ENCODE assay signal across 13 cellular contexts in the genomic region with DNA sequence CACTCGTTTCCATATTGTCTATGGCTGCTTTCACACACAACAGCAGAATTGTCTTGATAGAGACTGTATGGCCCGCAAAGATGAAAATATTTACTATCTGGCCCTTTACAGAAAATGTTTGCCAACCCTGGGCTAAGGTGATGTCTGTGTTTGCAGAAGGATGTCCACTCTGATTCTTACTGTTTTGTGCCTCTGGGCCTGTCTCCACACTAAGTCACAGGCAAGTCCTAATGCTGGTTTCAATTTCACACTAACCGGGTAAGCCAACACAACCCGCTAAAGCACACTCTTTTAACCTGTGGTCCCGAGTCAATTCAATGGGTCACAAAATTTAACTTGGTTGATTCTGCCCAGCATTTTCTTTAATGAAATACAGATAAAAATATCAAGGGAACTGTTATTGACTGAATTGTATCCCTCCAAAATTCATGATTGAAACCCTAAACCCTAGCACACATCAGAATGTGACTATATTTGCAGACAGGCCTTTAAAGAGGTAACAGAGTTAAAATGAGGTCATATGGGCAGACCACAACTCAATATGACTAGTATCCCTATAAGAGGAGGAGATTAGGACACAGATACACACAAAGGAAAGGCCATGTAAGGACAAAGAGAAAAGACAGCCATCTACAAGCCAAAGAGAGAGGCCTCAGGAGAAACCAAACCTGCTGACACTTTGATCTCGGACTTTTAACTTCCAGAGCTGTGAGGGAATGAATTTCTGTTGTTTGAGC.
DNase-seq lines count a peak whose midpoint lies in the region; ATAC-seq and TF ChIP-seq lines count a peak whose summit lies in the region.
"Had no signal": no experiment of that assay in that cellular context is flagged by ENCODE, and none has a peak within 500 bp of the region (broad histone marks: within the 10 kb centered on the region; RNA-seq: fewer than 3 reads in every experiment).

No MANE protein-coding gene starts in this region.

- peaks cover 82% of the 10 kb centered on the region for H3K4me1 ChIP-seq in CD4-positive, CD25-positive, alpha-beta regulatory T cell (ENCODE audit: control insufficient read depth, insufficient read depth, low read length, poor library complexity, severe bottlenecking)
- H3K4me1 ChIP-seq in body of pancreas = no peaks in the 10 kb centered on the region

- no peaks in the 10 kb centered on the region for H3K27me3 ChIP-seq in CD4-positive, CD25-positive, alpha-beta regulatory T cell (ENCODE audit: control insufficient read depth, insufficient read depth, low read length)
- no peaks in the 10 kb centered on the region for H3K27me3 ChIP-seq in body of pancreas
- H3K27me3 ChIP-seq: BE2C had no signal

- peak overlapping the region; percentile 65 for H3K4me3 ChIP-seq in CD4-positive, CD25-positive, alpha-beta regulatory T cell (ENCODE audit: low read depth, low read length)
- no peak overlapping the region for H3K4me3 ChIP-seq in body of pancreas

- no peaks in the 10 kb centered on the region for H3K9me3 ChIP-seq in CD4-positive, CD25-positive, alpha-beta regulatory T cell (ENCODE audit: control insufficient read depth in 2 of 2, low read length in 2 of 2)
- H3K9me3 ChIP-seq in body of pancreas = no peaks in the 10 kb centered on the region
- H3K9me3 ChIP-seq: BE2C had no signal

- no peaks in the 10 kb centered on the region for H3K27me3 Mint-ChIP-seq in CD4-positive, CD25-positive, alpha-beta regulatory T cell
- H3K27me3 Mint-ChIP-seq in T-helper 1 cell treated with Interleukin-12 subunit alpha and Interleukin-12 subunit beta and Interleukin-4 antibody, amounts not matched to agents 30 μg/mL and 1 μg/mL, for 36 hours (ENCODE audit: low read depth) = no peaks in the 10 kb centered on the region
- peaks cover 9 to 21% (median 18%) of the 10 kb centered on the region in 3 donors for H3K27me3 Mint-ChIP-seq in immature natural killer cell (ENCODE audit: low read depth in 3 of 3)

- H3K36me3 ChIP-seq in CD4-positive, CD25-positive, alpha-beta regulatory T cell (ENCODE audit: control insufficient read depth, insufficient read depth, low read length) = peaks cover 5% of the 10 kb centered on the region
- H3K36me3 ChIP-seq in body of pancreas (replicated peaks in 1 of 2; ENCODE audit: insufficient read depth in 1 of 2, low read depth in 2 of 2) = no peaks in the 10 kb centered on the region

- H3K27ac Mint-ChIP-seq in CD4-positive, CD25-positive, alpha-beta regulatory T cell = peak overlapping the region; percentile 78 to 96 (median 87)
- H3K27ac Mint-ChIP-seq in T-helper 1 cell treated with Interleukin-12 subunit alpha and Interleukin-12 subunit beta and Interleukin-4 antibody, amounts not matched to agents 30 μg/mL and 1 μg/mL, for 36 hours = peak overlapping the region; percentile 72
- peak overlapping the region in 5 of 6 donors; percentile 99 to 100 (median 100) for H3K27ac Mint-ChIP-seq in immature natural killer cell
- H3K27ac Mint-ChIP-seq: mesothelial cell of epicardium had no signal

- H3K9me3 Mint-ChIP-seq in CD4-positive, CD25-positive, alpha-beta regulatory T cell = no peaks in the 10 kb centered on the region
- H3K9me3 Mint-ChIP-seq in T-helper 1 cell treated with Interleukin-12 subunit alpha and Interleukin-12 subunit beta and Interleukin-4 antibody, amounts not matched to agents 30 μg/mL and 1 μg/mL, for 36 hours = no peaks in the 10 kb centered on the region
- H3K9me3 Mint-ChIP-seq in immature natural killer cell = no peaks in the 10 kb centered on the region
- H3K9me3 Mint-ChIP-seq: mesothelial cell of epicardium had no signal

- no peak for TF ChIP-seq CTCF in body of pancreas (IDR thresholded peaks at IDR 0.05)

- WGBS in body of pancreas, 2 donors = 83 to 85% methylated on average over 6 of the region's 6 CpGs

- DNase-seq in CD4-positive, CD25-positive, alpha-beta regulatory T cell = peak in 1 of 3 donors; percentile 66
- DNase-seq in immature natural killer cell (peak; percentile 43 to 60 (median 57)), AG08395 (ENCODE audit: low spot score) (no peak), body of pancreas (no peak), germinal center (ENCODE audit: low spot score) (no peak), NCI-H748 treated with DMSO at 0.1 percent for 48 hours (lab: John Stamatoyannopoulos, UW) (no peak)
- DNase-seq: BE2C, GF-D8, NCI-H1048, SHP77 treated with DMSO at 0.1 percent for 48 hours had no signal

- peak overlapping the region; percentile 74 to 87 (median 80) for H3K4me3 Mint-ChIP-seq in CD4-positive, CD25-positive, alpha-beta regulatory T cell
- peak overlapping the region; percentile 21 for H3K4me3 Mint-ChIP-seq in T-helper 1 cell treated with Interleukin-12 subunit alpha and Interleukin-12 subunit beta and Interleukin-4 antibody, amounts not matched to agents 30 μg/mL and 1 μg/mL, for 36 hours
- H3K4me3 Mint-ChIP-seq in immature natural killer cell = peak overlapping the region; percentile 87 to 98 (median 92)
- H3K4me3 Mint-ChIP-seq: mesothelial cell of epicardium had no signal

- intact Hi-C loops in body of pancreas (cut with DNase I) = no loop called here

- peaks cover 15% of the 10 kb centered on the region for H3K36me3 Mint-ChIP-seq in CD4-positive, CD25-positive, alpha-beta regulatory T cell
- peaks cover 17% of the 10 kb centered on the region for H3K36me3 Mint-ChIP-seq in T-helper 1 cell treated with Interleukin-12 subunit alpha and Interleukin-12 subunit beta and Interleukin-4 antibody, amounts not matched to agents 30 μg/mL and 1 μg/mL, for 36 hours (ENCODE audit: low read depth)
- H3K36me3 Mint-ChIP-seq in immature natural killer cell = peaks cover 0 to 3% (median 3%) of the 10 kb centered on the region in 3 donors
- H3K36me3 Mint-ChIP-seq: mesothelial cell of epicardium had no signal

- no peak for TF ChIP-seq POLR2A in body of pancreas (IDR thresholded peaks at IDR 0.05)

- peaks cover 69 to 89% (median 82%) of the 10 kb centered on the region in 4 donors for H3K4me1 Mint-ChIP-seq in CD4-positive, CD25-positive, alpha-beta regulatory T cell
- H3K4me1 Mint-ChIP-seq in T-helper 1 cell treated with Interleukin-12 subunit alpha and Interleukin-12 subunit beta and Interleukin-4 antibody, amounts not matched to agents 30 μg/mL and 1 μg/mL, for 36 hours (ENCODE audit: low read depth) = peaks cover 69% of the 10 kb centered on the region
- H3K4me1 Mint-ChIP-seq in immature natural killer cell = peaks cover 18 to 77% of the 10 kb centered on the region in 2 donors

- peak overlapping the region; percentile 64 for H3K27ac ChIP-seq in CD4-positive, CD25-positive, alpha-beta regulatory T cell (ENCODE audit: insufficient read depth, low read length, poor library complexity, severe bottlenecking)
- no peak overlapping the region for H3K27ac ChIP-seq in body of pancreas

- peak; percentile 48 to 51 for ATAC-seq in CD4-positive, CD25-positive, alpha-beta regulatory T cell (ENCODE audit: low read depth in 2 of 2)
- ATAC-seq in GM21367 (IDR thresholded peaks at IDR 0.05; ENCODE audit: unreplicated experiment) = peak; percentile 50
- no peak for ATAC-seq in body of pancreas

Comparison
In these comparisons a context has a peak if more than half of its experiments do, and no peak if none do; other contexts are left out.
1. DNase-seq: peak in immature natural killer cell (3 of 3); none in AG08395 (single experiment), body of pancreas (0 of 4), germinal center (single experiment) and NCI-H748 treated with DMSO at 0.1 percent for 48 hours (single experiment).
2. H3K4me3 Mint-ChIP-seq: peak in every context shown above with its lines; median percentile 92 in immature natural killer cell; 80 in CD4-positive, CD25-positive, alpha-beta regulatory T cell; 21 in T-helper 1 cell treated with Interleukin-12 subunit alpha and Interleukin-12 subunit beta and Interleukin-4 antibody, amounts not matched to agents 30 μg/mL and 1 μg/mL, for 36 hours.
3. Peak in every context shown above with its lines, with median percentiles within 50 percentile points of each other: H3K27ac Mint-ChIP-seq.